8 cellular contexts compared by ENCODE assay signal in genomic region chr10:97463363-97464132, GRCh38. TPM values are rescaled to one million over a fixed set of nuclear protein-coding genes. Genes with fewer than 3 reads are reported as not detected.
DNase-seq lines count a peak whose midpoint lies in the region; ATAC-seq, FAIRE-seq and TF ChIP-seq lines count a peak whose summit lies in the region.

No MANE protein-coding gene starts in this region.

- no peak for TF ChIP-seq POLR2A in gastrocnemius medialis (IDR thresholded peaks at IDR 0.05)

- H2AFZ ChIP-seq in PC-9 (no peak overlapping the region), astrocyte (ENCODE audit: low read depth, low read length) (no peak overlapping the region)

- H3K36me3 ChIP-seq in PC-9 (ENCODE audit: low read depth) (no peaks in the 10 kb centered on the region), astrocyte (ENCODE audit: insufficient read depth, low read length) (peaks cover 83% of the 10 kb centered on the region), gastrocnemius medialis (peaks cover 3 to 99% of the 10 kb centered on the region in 2 donors)

- POLR2A ChIA-PET in PC-9 (lab: Charles Lee; ENCODE audit: unreplicated experiment) = interaction anchor here (0.6 kb wide), 1 partner anchor 255 kb away, joined by 3 read pairs; no protein-coding TSS in a partner anchor

- peaks cover 6% of the 10 kb centered on the region for H3K4me1 Mint-ChIP-seq in astrocyte (ENCODE audit: low read depth, unreplicated experiment)

- 0 out of 2 replicates have a peak overlapping the region, but pooled peaks have one; percentile 19 for H3K27ac ChIP-seq in PC-9
- no peak overlapping the region for H3K27ac ChIP-seq in astrocyte (ENCODE audit: low read depth, low read length)
- peak overlapping the region; percentile 54 to 64 (median 59) for H3K27ac ChIP-seq in gastrocnemius medialis

- in situ Hi-C loops in gastrocnemius medialis (cut with MboI; ENCODE audit: low sequenced_read_pairs in 4 of 4) = loop anchor here in 3 of 4 donors (5.0 to 10.0 kb wide), 3 partner anchors 89 to 151 kb away; no protein-coding TSS in a partner anchor

- CTCF ChIA-PET in PC-9 (lab: Charles Lee) = interaction anchor here (0.7 kb wide), 1 partner anchor 32 kb away, joined by 3 read pairs; no protein-coding TSS in a partner anchor

- H3K4me2 ChIP-seq in PC-9 = no peak overlapping the region
- H3K4me2 ChIP-seq in astrocyte (ENCODE audit: low read length) = no peak overlapping the region

- no TSS peak for BruUV-seq in PC-9 (replicated peaks; lab: Mats Ljungman, UMichigan)

- intact Hi-C loops in PC-9 (cut with micrococcal nuclease; ENCODE audit: unreplicated experiment) (loop anchor here (1.0 to 5.0 kb wide), 4 partner anchors 90 to 268 kb away; partner anchors contain the start of gene ANKRD2), gastrocnemius medialis (cut with DNase I; ENCODE audit: low total_unique reads) (loop anchor here (1.0 to 5.0 kb wide), 3 partner anchors 39 to 149 kb away; no protein-coding TSS in a partner anchor)

- H3K9me2 ChIP-seq in PC-9 (ENCODE audit: insufficient read depth) = no peaks in the 10 kb centered on the region

- no peaks in the 10 kb centered on the region for H3K9me3 Mint-ChIP-seq in astrocyte (ENCODE audit: unreplicated experiment)

- TF ChIP-seq CTCF in HFF-Myc (IDR thresholded peaks at IDR 0.05; ENCODE audit: low read depth, low read length, missing control alignments) (peak; percentile 82), PC-9 (conservative IDR thresholded peaks at IDR 0.05) (peak; percentile 87), astrocyte (IDR thresholded peaks at IDR 0.05; ENCODE audit: insufficient read depth, low read depth, low read length) (peak; percentile 79), gastrocnemius medialis (IDR thresholded peaks at IDR 0.05 in 4 of 5, conservative IDR thresholded peaks at IDR 0.05 in 1 of 5) (peak; percentile 83 to 90 (median 86))

- ATAC-seq in gastrocnemius medialis = peak; percentile 79 to 81
- no peak for ATAC-seq in HG03439 (IDR thresholded peaks at IDR 0.05; ENCODE audit: unreplicated experiment)

- H3K36me3 Mint-ChIP-seq in astrocyte (ENCODE audit: low read depth, unreplicated experiment) = peaks cover 7% of the 10 kb centered on the region

- peak overlapping the region; percentile 19 for H3K27ac Mint-ChIP-seq in astrocyte (ENCODE audit: unreplicated experiment)

- no peak overlapping the region for H3K9ac ChIP-seq in astrocyte (ENCODE audit: low read length)

- H3K4me3 Mint-ChIP-seq in astrocyte (ENCODE audit: unreplicated experiment) = no peak overlapping the region

- H3K27me3 ChIP-seq in PC-9 (ENCODE audit: insufficient read depth, low read depth) (no peaks in the 10 kb centered on the region), astrocyte (ENCODE audit: insufficient read depth, low read length) (no peaks in the 10 kb centered on the region), gastrocnemius medialis (no peaks in the 10 kb centered on the region)

- no peaks in the 10 kb centered on the region for H3K9me3 ChIP-seq in PC-9 (ENCODE audit: insufficient read depth, low read depth)
- no peaks in the 10 kb centered on the region for H3K9me3 ChIP-seq in astrocyte (ENCODE audit: insufficient read depth, low read depth, low read length)
- H3K9me3 ChIP-seq in gastrocnemius medialis = no peaks in the 10 kb centered on the region

- H3K79me2 ChIP-seq in PC-9 (ENCODE audit: low read depth) = no peaks in the 10 kb centered on the region
- H3K79me2 ChIP-seq in astrocyte (ENCODE audit: insufficient read depth, low read length) = no peaks in the 10 kb centered on the region

- DNase-seq in DMS153 treated with DMSO at 0.1 percent for 48 hours (lab: John Stamatoyannopoulos, UW; ENCODE audit: unreplicated experiment) = peak; percentile 52
- peak; percentile 81 for DNase-seq in HFF-Myc (ENCODE audit: extremely low read depth, low read depth)
- peak; percentile 54 to 71 for DNase-seq in PC-9
- peak; percentile 30 for DNase-seq in astrocyte (ENCODE audit: low read depth)
- DNase-seq in hippocampal formation (lab: John Stamatoyannopoulos, UW) = peak; percentile 20 to 28
- DNase-seq in gastrocnemius medialis = peak; percentile 16 to 51
- no peak for DNase-seq in NCI-H187 treated with DMSO at 0.1 percent for 48 hours (lab: John Stamatoyannopoulos, UW)

- H3K4me1 ChIP-seq in PC-9 (replicated peaks; ENCODE audit: insufficient read depth) (peaks cover 7% of the 10 kb centered on the region; the same call in 1 of the 2 replicates), astrocyte (ENCODE audit: insufficient read depth, low read length) (peaks cover 5% of the 10 kb centered on the region), gastrocnemius medialis (peaks cover 5 to 8% of the 10 kb centered on the region in 2 donors)

- H3K4me3 ChIP-seq in HFF-Myc (replicated peaks; ENCODE audit: low read depth, low read length) (no peak overlapping the region), PC-9 (no peak overlapping the region), astrocyte (ENCODE audit: insufficient read depth, low read depth, low read length) (no peak overlapping the region), gastrocnemius medialis (no peak overlapping the region)

- H3K27me3 Mint-ChIP-seq in astrocyte (ENCODE audit: low read depth, unreplicated experiment) = no peaks in the 10 kb centered on the region

- H4K20me1 ChIP-seq in PC-9 (ENCODE audit: insufficient read depth) (no peaks in the 10 kb centered on the region; the same call in 1 of the 2 replicates), astrocyte (ENCODE audit: insufficient read depth, low read length) (peaks cover 31% of the 10 kb centered on the region)

- peak; percentile 75 for FAIRE-seq in astrocyte (lab: Jason Lieb, UNC)

- peaks cover 16% of the 10 kb centered on the region for H3F3A ChIP-seq in PC-9 (ENCODE audit: insufficient read depth, low read depth)

RNA-seq across cellular contexts. Expression of gene ZDHHC16, which starts 17.6 kb away (rescaled TPM):
- 29.1 and 29.6 TPM in 2 replicates for total RNA-seq in PC-9 (2021)
- total RNA-seq in astrocyte = 51.1 and 53.5 TPM in 2 replicates
- 10 to 100 TPM; 25.0 to 34.5 (median 31.6) TPM for total RNA-seq in gastrocnemius medialis

RNA-seq across cellular contexts. Expression of gene EXOSC1, which starts 17.7 kb away (rescaled TPM):
- total RNA-seq in PC-9 (2021) = 25.4 and 27.0 TPM in 2 replicates
- 37.9 and 38.6 TPM in 2 replicates for total RNA-seq in astrocyte
- total RNA-seq in gastrocnemius medialis = 10 to 100 TPM; 18.6 to 34.5 (median 26.8) TPM

RNA-seq across cellular contexts. Expression of gene MMS19, which starts 34.7 kb away (rescaled TPM):
- total RNA-seq in PC-9 (2021) (42.4 and 42.7 TPM in 2 replicates), astrocyte (84.4 and 97.2 TPM in 2 replicates), gastrocnemius medialis (10 to 100 TPM; 56.1 to 70.0 (median 65.0) TPM)

RNA-seq across cellular contexts. Expression of gene UBTD1, which starts 35.2 kb away (rescaled TPM):
- 17.1 and 21.2 TPM in 2 replicates for total RNA-seq in PC-9 (2021)
- 73.1 and 81.9 TPM in 2 replicates for total RNA-seq in astrocyte
- total RNA-seq in gastrocnemius medialis = 10 to 100 TPM; 13.7 to 40.0 (median 23.3) TPM

RNA-seq across cellular contexts. Expression of gene PGAM1, which starts 37.6 kb away (rescaled TPM):
- 177 and 243 TPM in 2 replicates for total RNA-seq in PC-9 (2021)
- total RNA-seq in astrocyte = 706 and 719 TPM in 2 replicates
- total RNA-seq in gastrocnemius medialis = 10 to 100 TPM; 41.0 to 72.1 (median 62.2) TPM
